In the genomic region with DNA sequence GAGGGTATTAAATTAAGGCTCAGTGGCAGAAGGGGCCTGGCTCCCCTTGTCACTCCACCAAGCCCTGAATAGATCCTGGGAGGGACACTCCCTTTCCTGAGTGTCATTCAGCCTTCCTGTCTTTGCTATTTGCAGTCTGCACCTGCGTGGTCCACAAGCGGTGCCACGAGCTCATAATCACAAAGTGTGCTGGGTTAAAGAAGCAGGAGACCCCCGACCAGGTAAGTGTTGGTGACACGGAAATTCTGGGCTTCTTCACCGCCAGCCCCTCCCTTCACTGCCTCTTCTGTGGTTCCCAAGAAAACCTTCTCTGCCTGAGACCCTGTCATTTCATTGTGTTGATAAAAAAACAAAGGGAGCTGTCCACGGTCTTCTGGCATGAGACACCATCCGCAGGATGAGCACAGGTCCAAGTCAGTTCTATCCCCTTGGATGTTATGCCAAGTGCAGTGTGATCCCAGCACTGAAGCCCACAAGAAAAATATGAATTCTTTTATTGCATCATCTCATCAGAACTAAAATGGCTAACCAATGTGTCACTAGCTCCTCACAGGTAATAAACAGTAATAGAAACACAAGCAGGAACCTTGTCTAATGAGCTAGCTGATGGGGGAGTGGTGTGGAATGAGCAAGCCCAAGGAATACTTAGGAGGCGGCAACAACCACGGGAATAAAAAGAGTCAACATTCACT, we compare ENCODE assay signal across 19 cellular contexts.
A peak's percentile ranks its signal among the peaks of the same experiment; 100 is the strongest.
DNase-seq lines count a peak whose midpoint lies in the region; ATAC-seq, FAIRE-seq and TF ChIP-seq lines count a peak whose summit lies in the region.
"Had no signal": no experiment of that assay in that cellular context is flagged by ENCODE, and none has a peak within 500 bp of the region (broad histone marks: within the 10 kb centered on the region; RNA-seq: fewer than 3 reads in every experiment).

No MANE protein-coding gene starts in this region.

- TF ChIP-seq CTCF in HepG2 (CRISPR knock-in tag; IDR thresholded peaks at IDR 0.05) (no peak), right lobe of liver (IDR thresholded peaks at IDR 0.05) (no peak), coronary artery (IDR thresholded peaks at IDR 0.05) (no peak), pancreas (IDR thresholded peaks at IDR 0.05) (no peak), type B pancreatic cell (conservative IDR thresholded peaks at IDR 0.05) (no peak)

- POLR2A ChIA-PET in HepG2 (lab: Yijun Ruan, JAX): no interaction called here

- no peaks in the 10 kb centered on the region for H3K27me3 Mint-ChIP-seq in type B pancreatic cell

- no peak overlapping the region for H3K4me3 Mint-ChIP-seq in type B pancreatic cell
- H3K4me3 Mint-ChIP-seq: H9; T-helper 2 cell treated with Interferon-gamma antibody and Interleukin-4, amounts not matched to agents 5 μg/mL and 100 μg/mL, for 36 hours had no signal

- no peak for TF ChIP-seq POLR2A in HepG2 (IDR thresholded peaks at IDR 0.05; ENCODE audit: insufficient read depth in 1 of 2, low read depth in 2 of 2, low read length in 2 of 2)
- TF ChIP-seq POLR2A in right lobe of liver (IDR thresholded peaks at IDR 0.05): no peak

- no peak overlapping the region for H3K4me2 ChIP-seq in HepG2 (ENCODE audit: low read depth, low read length)

- FAIRE-seq in HepG2 (lab: Jason Lieb, UNC): no peak
- FAIRE-seq in pancreas (lab: Jason Lieb, UNC): no peak
- FAIRE-seq: GM12878, GM18507 had no signal

- no peaks in the 10 kb centered on the region for H3K79me2 ChIP-seq in HepG2 (ENCODE audit: insufficient read depth, low read length)

- H3K27me3 ChIP-seq in HepG2 (ENCODE audit: control insufficient read depth in 1 of 2, insufficient read depth in 2 of 2, low read length in 2 of 2) (no peaks in the 10 kb centered on the region), right lobe of liver (no peaks in the 10 kb centered on the region), pancreas (no peaks in the 10 kb centered on the region)

- no peak overlapping the region for H2AFZ ChIP-seq in HepG2 (ENCODE audit: low read length)

- peak; percentile 41 for DNase-seq in DMS79 treated with DMSO at 0.1 percent for 48 hours (lab: John Stamatoyannopoulos, UW)
- no peak for DNase-seq in DMS79 (lab: John Stamatoyannopoulos, UW)
- no peak for DNase-seq in HepG2 (ENCODE audit: low spot score)
- no peak for DNase-seq in right lobe of liver
- peak; percentile 31 for DNase-seq in coronary artery (ENCODE audit: low spot score)
- DNase-seq in pancreas: no peak
- DNase-seq in type B pancreatic cell (ENCODE audit: extremely low spot score, unreplicated experiment): no peak
- DNase-seq: C1 segment of cervical spinal cord, DMS153, H9, NCI-H1694, NCI-H526 treated with DMSO at 0.1 percent for 48 hours, SHP77 had no signal

- in situ Hi-C loops in HepG2 (cut with HindIII; ENCODE audit: extremely low pct_ligation_motif_present, low pct_unique_long_range_greater_than_20kb): no loop called here

- no peak for TF ChIP-seq RAD21 in HepG2 (CRISPR knock-in tag; IDR thresholded peaks at IDR 0.05)

- H3K4me3 ChIP-seq in HepG2 (replicated peaks in 1 of 3; ENCODE audit: insufficient read depth in 1 of 3, low read depth in 2 of 3, low read length in 3 of 3): no peak overlapping the region
- H3K4me3 ChIP-seq in right lobe of liver: no peak overlapping the region
- H3K4me3 ChIP-seq in coronary artery: no peak overlapping the region
- H3K4me3 ChIP-seq in pancreas: no peak overlapping the region
- H3K4me3 ChIP-seq: GM12878 had no signal

- CTCF ChIA-PET in HepG2 (lab: Yijun Ruan, JAX; ENCODE audit: low intra/inter-chr PET ratio, low total read pairs): no interaction called here

- 73% methylated on average over 10 of the region's 10 CpGs for WGBS in HepG2 (ENCODE audit: low lambda C conversion rate)
- WGBS in right lobe of liver (ENCODE audit: insufficient coverage, low coverage, low lambda C conversion rate, missing lambda C conversion rate): 73% methylated on average over 10 of the region's 10 CpGs
- WGBS in pancreas, 2 donors: 81 to 88% methylated on average over 10 of the region's 10 CpGs

- no peaks in the 10 kb centered on the region for H3K4me1 ChIP-seq in HepG2 (ENCODE audit: insufficient read depth, low read length)
- H3K4me1 ChIP-seq in right lobe of liver: no peaks in the 10 kb centered on the region
- no peaks in the 10 kb centered on the region for H3K4me1 ChIP-seq in pancreas

- no peaks in the 10 kb centered on the region for H3K9me3 ChIP-seq in HepG2 (ENCODE audit: low read length)
- no peaks in the 10 kb centered on the region for H3K9me3 ChIP-seq in right lobe of liver
- no peaks in the 10 kb centered on the region for H3K9me3 ChIP-seq in pancreas

- BruUV-seq in HepG2 (replicated peaks; lab: Mats Ljungman, UMichigan): no TSS peak

- no peaks in the 10 kb centered on the region for H3K4me1 Mint-ChIP-seq in type B pancreatic cell (ENCODE audit: unreplicated experiment)

- H3K36me3 Mint-ChIP-seq in type B pancreatic cell: peaks cover 12% of the 10 kb centered on the region

- ATAC-seq in HepG2 (no peak), right lobe of liver (no peak), pancreas (no peak), HG03045 (IDR thresholded peaks at IDR 0.05; ENCODE audit: unreplicated experiment) (no peak)
- ATAC-seq: GM12878, Panc1 had no signal

- no peaks in the 10 kb centered on the region for H3K9me3 Mint-ChIP-seq in type B pancreatic cell
- H3K9me3 Mint-ChIP-seq: H9; T-helper 2 cell treated with Interferon-gamma antibody and Interleukin-4, amounts not matched to agents 5 μg/mL and 100 μg/mL, for 36 hours had no signal

- intact Hi-C loops in HepG2 (cut with micrococcal nuclease; ENCODE audit: unreplicated experiment) (no loop called here), right lobe of liver (cut with DNase I) (no loop called here), pancreas (cut with DNase I) (no loop called here)

- TF ChIP-seq EP300 in HepG2 (IDR thresholded peaks at IDR 0.05; ENCODE audit: low read depth in 2 of 2, low read length in 2 of 2) (no peak), HepG2 (CRISPR knock-in tag; IDR thresholded peaks at IDR 0.05; ENCODE audit: borderline replicate concordance) (no peak)

- no peak overlapping the region for H3K27ac Mint-ChIP-seq in type B pancreatic cell
- H3K27ac Mint-ChIP-seq: H9; T-helper 2 cell treated with Interferon-gamma antibody and Interleukin-4, amounts not matched to agents 5 μg/mL and 100 μg/mL, for 36 hours had no signal

- H3K36me3 ChIP-seq in HepG2 (replicated peaks in 1 of 2; ENCODE audit: control insufficient read depth in 1 of 2, insufficient read depth in 2 of 2, low read length in 2 of 2) (no peaks in the 10 kb centered on the region), right lobe of liver (peaks cover 0 to 2% (median 0%) of the 10 kb centered on the region in 4 donors), pancreas (no peaks in the 10 kb centered on the region)

- H4K20me1 ChIP-seq in HepG2 (ENCODE audit: insufficient read depth, low read length): no peaks in the 10 kb centered on the region

- H3K27ac ChIP-seq in HepG2 (ENCODE audit: extremely low read length, insufficient read depth, low read length): no peak overlapping the region
- no peak overlapping the region for H3K27ac ChIP-seq in right lobe of liver
- no peak overlapping the region for H3K27ac ChIP-seq in coronary artery
- no peak overlapping the region for H3K27ac ChIP-seq in pancreas
- H3K27ac ChIP-seq: 22Rv1 had no signal

- no peak overlapping the region for H3K9ac ChIP-seq in HepG2 (ENCODE audit: insufficient read depth, low read depth, low read length)

TF ChIP-seq in HepG2, 621 proteins besides CTCF, POLR2A, EP300 and RAD21:
- TF ChIP-seq CEBPB (IDR thresholded peaks at IDR 0.05; ENCODE audit: borderline replicate concordance, low read depth, low read length) (peak; percentile 56; the same call in 1 of the 2 replicates), ZNF121 (CRISPR knock-in tag; IDR thresholded peaks at IDR 0.05) (no peak)

Comparison
In these comparisons a context has a peak if more than half of its experiments do, and no peak if none do; other contexts are left out.
1. DNase-seq: peak in DMS79 treated with DMSO at 0.1 percent for 48 hours (single experiment) and coronary artery (single experiment); none in DMS79 (single experiment), HepG2 (single experiment), right lobe of liver (0 of 3), pancreas (0 of 6) and type B pancreatic cell (single experiment).